In genomic region chr3:33833408-33834116, GRCh38 we compare ENCODE assay signal across 11 cellular contexts. TPM values are rescaled to one million over a fixed set of nuclear protein-coding genes. Genes with fewer than 3 reads are reported as not detected.
DNase-seq lines count a peak whose midpoint lies in the region; ATAC-seq, FAIRE-seq and TF ChIP-seq lines count a peak whose summit lies in the region.
"Had no signal": no experiment of that assay in that cellular context is flagged by ENCODE, and none has a peak within 500 bp of the region (broad histone marks: within the 10 kb centered on the region; RNA-seq: fewer than 3 reads in every experiment).

No MANE protein-coding gene starts in this region.

- H3K36me3 ChIP-seq in CD8-positive, alpha-beta memory T cell (ENCODE audit: insufficient read depth, low read length): peaks cover 8% of the 10 kb centered on the region
- H3K36me3 ChIP-seq in H1 (ENCODE audit: control insufficient read depth in 2 of 4, insufficient read depth in 4 of 4, low read length in 3 of 4): peaks cover 0 to 9% (median 3%) of the 10 kb centered on the region in 4 experiments; a peak in 2 of 8 replicates

- no peak overlapping the region for H3K56ac ChIP-seq in H1 (replicated peaks; ENCODE audit: insufficient read length, low read depth, low read length)

- H4K91ac ChIP-seq in H1 (replicated peaks; ENCODE audit: insufficient read length, low read length): no peak overlapping the region

- H3K4me1 Mint-ChIP-seq in CD8-positive, alpha-beta memory T cell: peaks cover 34 to 55% (median 50%) of the 10 kb centered on the region in 3 donors
- peaks cover 32 to 51% (median 38%) of the 10 kb centered on the region in 3 donors for H3K4me1 Mint-ChIP-seq in IgD-negative memory B cell

- no peak overlapping the region for H3K4me3 ChIP-seq in CD8-positive, alpha-beta memory T cell (ENCODE audit: low read length)
- H3K4me3 ChIP-seq in H1 (ENCODE audit: extremely low read depth in 1 of 4, insufficient read depth in 2 of 4, low read depth in 3 of 4, low read length in 4 of 4): no peak overlapping the region

- H3K23ac ChIP-seq in H1 (ENCODE audit: insufficient read length): no peak overlapping the region

- H4K5ac ChIP-seq in H1 (ENCODE audit: insufficient read length, low read depth, low read length): no peak overlapping the region

- no peak overlapping the region for H2AFZ ChIP-seq in H1 (ENCODE audit: low read length)

- no peak overlapping the region for H3K27ac ChIP-seq in CD8-positive, alpha-beta memory T cell (ENCODE audit: low read depth, low read length)
- H3K27ac ChIP-seq in H1 (ENCODE audit: low read depth, low read length): no peak overlapping the region
- H3K27ac ChIP-seq: neutrophil had no signal

- H2AK5ac ChIP-seq in H1 (ENCODE audit: low read depth, low read length): no peak overlapping the region

- FAIRE-seq in H1 (lab: Jason Lieb, UNC): peak; percentile 48
- no peak for FAIRE-seq in D721Med (lab: Jason Lieb, UNC)

- no peak for TF ChIP-seq RAD21 in H1 (IDR thresholded peaks at IDR 0.05 in 1 of 2, conservative IDR thresholded peaks at IDR 0.05 in 1 of 2; ENCODE audit: low read depth in 2 of 2, low read length in 2 of 2)

- H3K27ac Mint-ChIP-seq in CD8-positive, alpha-beta memory T cell: peak overlapping the region; percentile 25 to 86 (median 72)
- H3K27ac Mint-ChIP-seq in IgD-negative memory B cell: peak overlapping the region; percentile 81 to 96 (median 88)

- no peak overlapping the region for H3K4me2 ChIP-seq in H1 (ENCODE audit: insufficient read depth in 1 of 2, low read depth in 2 of 2, low read length in 2 of 2)

- no peaks in the 10 kb centered on the region for H3K27me3 Mint-ChIP-seq in CD8-positive, alpha-beta memory T cell
- H3K27me3 Mint-ChIP-seq in IgD-negative memory B cell: no peaks in the 10 kb centered on the region

- WGBS in H1 (ENCODE audit: extremely low coverage in 1 of 2, insufficient coverage in 1 of 2, insufficient read length in 1 of 2, insufficient replicate concordance in 2 of 2, low coverage in 1 of 2, low lambda C conversion rate in 2 of 2, missing lambda C conversion rate in 1 of 2), 2 experiments: 96% methylated on average over 1 of the region's 1 CpG; no CpG with 5 or more reads in 1 of the 2 experiments

- no peaks in the 10 kb centered on the region for H3K79me2 ChIP-seq in H1 (ENCODE audit: control insufficient read depth in 1 of 2, insufficient read depth in 2 of 2, low read length in 2 of 2)

- no peak overlapping the region for H4K8ac ChIP-seq in H1 (ENCODE audit: extremely low read depth, insufficient read depth, low read length)

- peaks cover 5% of the 10 kb centered on the region for H3K4me1 ChIP-seq in CD8-positive, alpha-beta memory T cell (ENCODE audit: insufficient read depth, low read length)
- H3K4me1 ChIP-seq in H1 (replicated peaks in 1 of 4; ENCODE audit: control insufficient read depth in 3 of 4, insufficient read depth in 4 of 4, low read length in 3 of 4): peaks cover 0 to 6% (median 0%) of the 10 kb centered on the region in 4 experiments; a peak in 1 of 7 replicates

- H3K23me2 ChIP-seq in H1 (ENCODE audit: low read depth, low read length): no peaks in the 10 kb centered on the region

- peak; percentile 40 for ATAC-seq in GM19035 (IDR thresholded peaks at IDR 0.05; ENCODE audit: unreplicated experiment)
- ATAC-seq: Panc1 had no signal

- H2BK12ac ChIP-seq in H1 (ENCODE audit: low read depth, low read length): no peak overlapping the region

- H3K9me3 Mint-ChIP-seq in CD8-positive, alpha-beta memory T cell: no peaks in the 10 kb centered on the region
- peaks cover 0 to 7% (median 0%) of the 10 kb centered on the region in 3 donors for H3K9me3 Mint-ChIP-seq in IgD-negative memory B cell

- no peak for DNase-seq in CD8-positive, alpha-beta memory T cell
- no peak for DNase-seq in H1 (ENCODE audit: low read depth in 1 of 2, low spot score in 2 of 2)
- DNase-seq in GM03348 (ENCODE audit: low spot score): no peak
- no peak for DNase-seq in NCI-H2171 treated with DMSO at 0.1 percent for 48 hours (lab: John Stamatoyannopoulos, UW)
- DNase-seq in D721Med (ENCODE audit: insufficient read length, low spot score): no peak
- no peak for DNase-seq in OCI-M2 (lab: John Stamatoyannopoulos, UW; ENCODE audit: unreplicated experiment)
- DNase-seq: stimulated activated CD4-positive, alpha-beta T cell treated with anti-CD3 and anti-CD28 coated beads, Interleukin-12 subunit alpha, Interleukin-12 subunit beta, amount 100 ng/mL, for 4 hours had no signal

- no peak overlapping the region for H3K9ac ChIP-seq in H1 (replicated peaks in 1 of 4; ENCODE audit: extremely low read depth in 1 of 4, low read depth in 3 of 4, low read length in 3 of 4)

- no peak overlapping the region for H2BK5ac ChIP-seq in H1 (ENCODE audit: low read depth, low read length)

- no peak for TF ChIP-seq EP300 in H1 (IDR thresholded peaks at IDR 0.05; ENCODE audit: borderline replicate concordance in 1 of 2, low read depth in 2 of 2, low read length in 2 of 2)

- H3K4ac ChIP-seq in H1 (replicated peaks; ENCODE audit: insufficient read length, low read depth, low read length): no peak overlapping the region

- no peak overlapping the region for H2BK20ac ChIP-seq in H1 (ENCODE audit: low read length)

- no peaks in the 10 kb centered on the region for H3K9me3 ChIP-seq in CD8-positive, alpha-beta memory T cell (ENCODE audit: low read length)
- H3K9me3 ChIP-seq in H1 (ENCODE audit: insufficient read depth in 2 of 2, low read depth in 1 of 2, low read length in 1 of 2): no peaks in the 10 kb centered on the region
- H3K9me3 ChIP-seq: neutrophil had no signal

- no peak overlapping the region for H3K14ac ChIP-seq in H1 (ENCODE audit: insufficient read length)

- TF ChIP-seq CTCF in H1 (IDR thresholded peaks at IDR 0.05; ENCODE audit: control extremely low read depth in 1 of 3, insufficient read depth in 1 of 3, low read depth in 1 of 3, low read length in 3 of 3): no peak
- no peak for TF ChIP-seq CTCF in D721Med (IDR thresholded peaks at IDR 0.05; ENCODE audit: insufficient read depth, missing control alignments)

- H3K36me3 Mint-ChIP-seq in CD8-positive, alpha-beta memory T cell: peaks cover 15 to 68% (median 27%) of the 10 kb centered on the region in 3 donors
- peaks cover 17% of the 10 kb centered on the region for H3K36me3 Mint-ChIP-seq in IgD-negative memory B cell

- H3K79me1 ChIP-seq in H1 (ENCODE audit: low read depth, low read length): no peaks in the 10 kb centered on the region

- TF ChIP-seq POLR2A in H1 (IDR thresholded peaks at IDR 0.05; ENCODE audit: control extremely low read depth in 1 of 2, low read depth in 2 of 2, low read length in 2 of 2): no peak

- no peak overlapping the region for H3K18ac ChIP-seq in H1 (ENCODE audit: extremely low read depth, low read length)

- peak overlapping the region in 2 of 7 donors; percentile 2 to 4 for H3K4me3 Mint-ChIP-seq in CD8-positive, alpha-beta memory T cell
- peak overlapping the region; percentile 44 to 86 (median 81) for H3K4me3 Mint-ChIP-seq in IgD-negative memory B cell

- POLR2A ChIA-PET in CD8-positive, alpha-beta memory T cell (lab: Charles Lee): no interaction called here
- POLR2A ChIA-PET in H1 (lab: Charles Lee; ENCODE audit: partially characterized antibody): interaction anchor here (0.6 kb wide), 1 partner anchor 10 kb away, joined by 3 read pairs; no protein-coding TSS in a partner anchor

- H4K20me1 ChIP-seq in H1 (replicated peaks in 1 of 2; ENCODE audit: control insufficient read depth in 1 of 2, insufficient read depth in 2 of 2, low read length in 2 of 2): peaks cover 0 to 3% of the 10 kb centered on the region in 2 experiments

- no peaks in the 10 kb centered on the region for H3K27me3 ChIP-seq in CD8-positive, alpha-beta memory T cell (ENCODE audit: insufficient read depth, low read length, poor library complexity, severe bottlenecking)
- no peaks in the 10 kb centered on the region for H3K27me3 ChIP-seq in H1 (replicated peaks in 1 of 4; ENCODE audit: control insufficient read depth in 3 of 4, extremely low read depth in 1 of 4, insufficient read depth in 3 of 4, low read length in 3 of 4)
- H3K27me3 ChIP-seq: neutrophil had no signal

- H2BK15ac ChIP-seq in H1 (ENCODE audit: low read length): no peak overlapping the region

- H2BK120ac ChIP-seq in H1 (replicated peaks; ENCODE audit: low read depth, low read length): no peak overlapping the region

- CTCF ChIA-PET in CD8-positive, alpha-beta memory T cell (lab: Charles Lee): no interaction called here
- CTCF ChIA-PET in H1 (lab: Charles Lee; ENCODE audit: partially characterized antibody): no interaction called here

TF ChIP-seq in H1, 55 proteins besides CTCF, POLR2A, EP300 and RAD21:
- TF ChIP-seq, protein P1, sequence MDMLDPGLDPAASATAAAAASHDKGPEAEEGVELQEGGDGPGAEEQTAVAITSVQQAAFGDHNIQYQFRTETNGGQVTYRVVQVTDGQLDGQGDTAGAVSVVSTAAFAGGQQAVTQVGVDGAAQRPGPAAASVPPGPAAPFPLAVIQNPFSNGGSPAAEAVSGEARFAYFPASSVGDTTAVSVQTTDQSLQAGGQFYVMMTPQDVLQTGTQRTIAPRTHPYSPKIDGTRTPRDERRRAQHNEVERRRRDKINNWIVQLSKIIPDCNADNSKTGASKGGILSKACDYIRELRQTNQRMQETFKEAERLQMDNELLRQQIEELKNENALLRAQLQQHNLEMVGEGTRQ (IDR thresholded peaks at IDR 0.05; ENCODE audit: low read length): no peak
- TF ChIP-seq CBX5 (IDR thresholded peaks at IDR 0.05; ENCODE audit: low read depth, low read length) (no peak), ASH2L (IDR thresholded peaks at IDR 0.05; ENCODE audit: low read length) (no peak), GABPA (IDR thresholded peaks at IDR 0.05; ENCODE audit: borderline replicate concordance, insufficient read depth, low read length) (no peak), CEBPB (IDR thresholded peaks at IDR 0.05; ENCODE audit: low read depth, low read length) (no peak), SIX5 (IDR thresholded peaks at IDR 0.05; ENCODE audit: low read depth, low read length) (no peak), TEAD4 (IDR thresholded peaks at IDR 0.05; ENCODE audit: low read depth, low read length) (no peak)
TF ChIP-seq in H1: peak in this region for 0.

RNA-seq across cellular contexts. Expression of gene PDCD6IP, which starts 35.1 kb away (rescaled TPM):
- 100 to 1,000 TPM; 162 to 163 TPM for total RNA-seq in CD8-positive, alpha-beta memory T cell
- 71.4 TPM for polyA plus RNA-seq in CD8-positive, alpha-beta memory T cell
- polyA plus RNA-seq in IgD-negative memory B cell (128 TPM), H1 (2011; rRNA removed) (61.7 and 107 TPM in 2 replicates)
- total RNA-seq in H1 (2021; fragmentation: NEBNext Ultra II Directional; extraction: Animal tissue kit (Norgen Biotek cat#: 25700)): 136 and 155 TPM in 2 replicates
- polyA plus RNA-seq in H1 (2011; cell fraction: cytosol; rRNA removed): 60.4 TPM
- 127 TPM for polyA plus RNA-seq in H1 (2011; cell fraction: nucleus; rRNA removed)
- 67.7 to 92.3 TPM (median 81.6 TPM) in 4 replicates for polyA plus RNA-seq in H1 (2012, experiment 1 of 2)
- polyA plus RNA-seq in H1 (2012, experiment 2 of 2): 7.0 TPM
- 60.8 TPM for polyA plus RNA-seq in H1 (2013, experiment 1 of 2)
- 60.6 TPM for polyA plus RNA-seq in H1 (2013, experiment 2 of 2)
- polyA minus RNA-seq in H1 (2011; rRNA and poly(A)+ RNA removed): 83.9 and 86.3 TPM in 2 replicates
- polyA minus RNA-seq in H1 (2011; cell fraction: cytosol; rRNA and poly(A)+ RNA removed): 162 TPM
- 150 TPM for polyA minus RNA-seq in H1 (2011; cell fraction: nucleus; rRNA and poly(A)+ RNA removed)
